20 cellular contexts compared by ENCODE assay signal in genomic region chr9:126122901-126123616, GRCh38.
"Had no signal": no experiment of that assay in that cellular context is flagged by ENCODE, and none has a peak within 500 bp of the region (broad histone marks: within the 10 kb centered on the region; RNA-seq: fewer than 3 reads in every experiment).

No MANE protein-coding gene starts in this region.

- DNase-seq: activated CD4-positive, alpha-beta T cell treated with anti-CD3 and anti-CD28 coated beads for 48 hours; activated CD4-positive, CD25-positive, alpha-beta regulatory T cell; activated CD8-positive, alpha-beta T cell treated with anti-CD3 and anti-CD28 coated beads for 36 hours; activated naive CD8-positive, alpha-beta T cell treated with anti-CD3 and anti-CD28 coated beads for 36 hours; activated T-cell treated with anti-CD3 and anti-CD28 coated beads, Interleukin-2, amount 50 U/mL, for 72 hours; amniotic stem cell; effector memory CD8-positive, alpha-beta T cell; foreskin fibroblast; hippocampal formation; islet precursor cell; left colon; lower lobe of right lung; midbrain; right lobe of liver; stimulated activated CD4-positive, alpha-beta T cell treated with anti-CD3 and anti-CD28 coated beads, Interleukin-4, amount 100 ng/mL, for 1 hour; T1000; testis; upper lobe of left lung had no signal

- ATAC-seq: activated CD8-positive, alpha-beta T cell treated with anti-CD3 and anti-CD28 coated beads for 36 hours; activated T-cell treated with anti-CD3 and anti-CD28 coated beads, Interleukin-2, amount 50 U/mL, for 72 hours; effector memory CD8-positive, alpha-beta T cell; left colon; lower lobe of right lung; right lobe of liver; stimulated activated memory B cell treated with anti-CD40 and anti-IgM and Interleukin-4, amounts not matched to agents 10 μg/mL and 1 μg/mL and 100 μg/mL, for 72 hours had no signal

- H3K4me3 Mint-ChIP-seq: activated CD8-positive, alpha-beta T cell treated with anti-CD3 and anti-CD28 coated beads for 36 hours; activated naive CD8-positive, alpha-beta T cell treated with anti-CD3 and anti-CD28 coated beads for 36 hours; activated T-cell treated with anti-CD3 and anti-CD28 coated beads, Interleukin-2, amount 50 U/mL, for 72 hours; effector memory CD8-positive, alpha-beta T cell; stimulated activated memory B cell treated with anti-CD40 and anti-IgM and Interleukin-4, amounts not matched to agents 10 μg/mL and 1 μg/mL and 100 μg/mL, for 72 hours had no signal

- H3K27ac Mint-ChIP-seq: activated CD8-positive, alpha-beta T cell treated with anti-CD3 and anti-CD28 coated beads for 36 hours; activated naive CD8-positive, alpha-beta T cell treated with anti-CD3 and anti-CD28 coated beads for 36 hours; activated T-cell treated with anti-CD3 and anti-CD28 coated beads, Interleukin-2, amount 50 U/mL, for 72 hours; effector memory CD8-positive, alpha-beta T cell; stimulated activated memory B cell treated with anti-CD40 and anti-IgM and Interleukin-4, amounts not matched to agents 10 μg/mL and 1 μg/mL and 100 μg/mL, for 72 hours had no signal

- H3K27me3 ChIP-seq: right lobe of liver, testis, upper lobe of left lung had no signal

- H3K36me3 Mint-ChIP-seq: activated naive CD8-positive, alpha-beta T cell treated with anti-CD3 and anti-CD28 coated beads for 36 hours; stimulated activated memory B cell treated with anti-CD40 and anti-IgM and Interleukin-4, amounts not matched to agents 10 μg/mL and 1 μg/mL and 100 μg/mL, for 72 hours had no signal

- H3K4me3 ChIP-seq: lower lobe of right lung, right lobe of liver, smooth muscle cell, testis, upper lobe of left lung had no signal

- H3K9me3 ChIP-seq: lower lobe of right lung, right lobe of liver, testis, upper lobe of left lung had no signal

- H3K9me3 Mint-ChIP-seq: activated CD8-positive, alpha-beta T cell treated with anti-CD3 and anti-CD28 coated beads for 36 hours; activated naive CD8-positive, alpha-beta T cell treated with anti-CD3 and anti-CD28 coated beads for 36 hours; activated T-cell treated with anti-CD3 and anti-CD28 coated beads, Interleukin-2, amount 50 U/mL, for 72 hours; effector memory CD8-positive, alpha-beta T cell had no signal

- H3K4me1 Mint-ChIP-seq: activated naive CD8-positive, alpha-beta T cell treated with anti-CD3 and anti-CD28 coated beads for 36 hours; stimulated activated memory B cell treated with anti-CD40 and anti-IgM and Interleukin-4, amounts not matched to agents 10 μg/mL and 1 μg/mL and 100 μg/mL, for 72 hours had no signal

- H3K27ac ChIP-seq: lower lobe of right lung, right lobe of liver, testis, upper lobe of left lung had no signal

- H3K36me3 ChIP-seq: lower lobe of right lung, right lobe of liver, upper lobe of left lung had no signal

- H3K4me1 ChIP-seq: right lobe of liver had no signal
